In the genomic region with DNA sequence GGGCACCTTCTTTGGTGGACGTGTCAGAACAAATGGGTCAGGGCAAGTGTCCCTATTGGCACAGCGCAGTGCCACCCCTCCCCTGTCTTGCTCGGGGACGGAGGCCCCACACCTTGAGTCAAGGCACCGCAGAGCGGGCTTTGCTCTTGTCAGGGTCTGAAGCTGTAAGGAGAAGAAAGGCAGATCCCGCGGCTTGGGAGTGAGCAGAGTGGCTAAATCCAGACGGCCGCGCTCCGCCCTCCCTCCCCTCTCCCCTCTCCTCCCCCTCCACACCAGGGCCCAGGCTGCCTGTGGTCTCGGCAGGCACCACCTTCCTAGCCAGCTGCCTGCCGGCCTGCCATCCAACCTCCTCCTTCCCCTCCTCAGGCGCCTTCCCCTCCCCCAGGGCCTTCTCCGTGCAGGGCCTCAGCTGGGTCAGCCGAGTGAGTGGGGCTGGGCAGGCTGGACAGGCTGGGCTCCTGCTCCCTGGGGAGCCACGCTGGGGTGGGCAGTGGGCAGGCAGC, we compare ENCODE assay signal across 10 cellular contexts. TPM values are rescaled to one million over a fixed set of nuclear protein-coding genes. Genes with fewer than 3 reads are reported as not detected.
DNase-seq lines count a peak whose midpoint lies in the region; ATAC-seq and TF ChIP-seq lines count a peak whose summit lies in the region.
"Had no signal": no experiment of that assay in that cellular context is flagged by ENCODE, and none has a peak within 500 bp of the region (broad histone marks: within the 10 kb centered on the region; RNA-seq: fewer than 3 reads in every experiment).

No MANE protein-coding gene starts in this region.

- H3K4me1 Mint-ChIP-seq in progenitor cell of endocrine pancreas (ENCODE audit: low read depth), result peaks cover 4% of the 10 kb centered on the region
- H3K4me1 Mint-ChIP-seq in T-helper 17 cell, result peaks cover 8% of the 10 kb centered on the region

- H3K36me3 Mint-ChIP-seq in progenitor cell of endocrine pancreas (ENCODE audit: insufficient read depth) (no peaks in the 10 kb centered on the region), T-helper 17 cell (ENCODE audit: low read depth) (no peaks in the 10 kb centered on the region)

- ATAC-seq in SK-N-SH treated with all-trans-retinoic acid at 6 μM for 48 hours (peak; percentile 85), left cardiac atrium (peak; percentile 84 to 86), T-helper 17 cell (no peak), GM21576 (IDR thresholded peaks at IDR 0.05; ENCODE audit: unreplicated experiment) (no peak)

- TF ChIP-seq POLR2A in erythroblast (IDR thresholded peaks at IDR 0.05; ENCODE audit: low read length), result no peak

- DNase-seq in Daoy (ENCODE audit: low read depth) (peak; percentile 42), left cardiac atrium (peak; percentile 77), progenitor cell of endocrine pancreas (ENCODE audit: low spot score, unreplicated experiment) (no peak), erythroblast (lab: John Stamatoyannopoulos, UW) (no peak), T-helper 17 cell (no peak), NCI-H2107 (lab: John Stamatoyannopoulos, UW) (no peak)
- DNase-seq: GF-D8, OCI-M1 had no signal

- TF ChIP-seq CTCF in progenitor cell of endocrine pancreas (IDR thresholded peaks at IDR 0.05; ENCODE audit: unreplicated experiment), result peak; percentile 7

- intact Hi-C loops in left cardiac atrium (cut with DNase I), result no loop called here

- no peaks in the 10 kb centered on the region for H3K9me3 Mint-ChIP-seq in progenitor cell of endocrine pancreas (ENCODE audit: low read depth)

- no peak overlapping the region for H3K4me3 Mint-ChIP-seq in progenitor cell of endocrine pancreas (ENCODE audit: low read depth)
- H3K4me3 Mint-ChIP-seq in T-helper 17 cell, result no peak overlapping the region

- H3K9me3 ChIP-seq in T-helper 17 cell (ENCODE audit: control insufficient read depth, low read length, poor library complexity, severe bottlenecking), result no peaks in the 10 kb centered on the region

- H3K27me3 Mint-ChIP-seq in progenitor cell of endocrine pancreas, result peaks cover 10% of the 10 kb centered on the region
- H3K27me3 Mint-ChIP-seq in T-helper 17 cell, result peaks cover 4% of the 10 kb centered on the region

- no peak overlapping the region for H3K27ac Mint-ChIP-seq in progenitor cell of endocrine pancreas
- H3K27ac Mint-ChIP-seq in T-helper 17 cell, result no peak overlapping the region

TF ChIP-seq in SK-N-SH treated with all-trans-retinoic acid at 6 μM for 48 hours, 23 proteins besides CTCF, POLR2A, EP300 and RAD21:
- TF ChIP-seq ZFP3 (CRISPR knock-in tag; IDR thresholded peaks at IDR 0.05), result no peak
- TF ChIP-seq ZC3H10 (CRISPR knock-in tag; IDR thresholded peaks at IDR 0.05), result no peak
- TF ChIP-seq ESRRG (CRISPR knock-in tag; IDR thresholded peaks at IDR 0.05), result no peak
- 0 out of 2 replicates have a peak, but pooled peaks have one; percentile 16 for TF ChIP-seq TCF4 (CRISPR knock-in tag; IDR thresholded peaks at IDR 0.05; ENCODE audit: borderline replicate concordance)

RNA-seq across cellular contexts. Expression of a gene that starts 25.8 kb away (rescaled TPM):
- 4.9 and 18.4 TPM in 2 replicates for total RNA-seq in Daoy (2014; rRNA removed; shearing (Covaris generic))
- total RNA-seq in left cardiac atrium, result 10 to 100 TPM; 94.6 to 94.9 TPM
- total RNA-seq in progenitor cell of endocrine pancreas, result 15.1 and 15.5 TPM in 2 replicates
- total RNA-seq in T-helper 17 cell, result 1 to 10 TPM; 7.3 to 8.4 TPM

RNA-seq across cellular contexts. Expression of a gene that starts 38.2 kb away (rescaled TPM):
- 30.0 and 47.6 TPM in 2 replicates for total RNA-seq in Daoy (2014; rRNA removed; shearing (Covaris generic))
- total RNA-seq in left cardiac atrium (10 to 100 TPM; 29.0 to 30.0 TPM), progenitor cell of endocrine pancreas (35.8 and 37.4 TPM in 2 replicates), T-helper 17 cell (10 to 100 TPM; 25.1 to 27.2 TPM)

RNA-seq across cellular contexts. Expression of a gene that starts 42.3 kb away (rescaled TPM):
- 0.17 and 0.77 TPM in 2 replicates for total RNA-seq in Daoy (2014; rRNA removed; shearing (Covaris generic))
- total RNA-seq in left cardiac atrium (1,000 to 10,000 TPM; 5,895 to 7,519 TPM), progenitor cell of endocrine pancreas (not detected in 2 replicates), T-helper 17 cell (not detected)

RNA-seq across cellular contexts. Expression of a gene that starts 53.8 kb away (rescaled TPM):
- total RNA-seq in Daoy (2014; rRNA removed; shearing (Covaris generic)), result 0.42 TPM in 1 of 2 replicates, not detected in the other
- total RNA-seq in left cardiac atrium (under 1 TPM in 1 of 2 donors, not detected in 1; 0.32 TPM), progenitor cell of endocrine pancreas (3.4 and 5.1 TPM in 2 replicates), T-helper 17 cell (under 1 TPM in 1 of 2 donors, not detected in 1; 0.13 TPM)

Comparison
In these comparisons a context has a peak if more than half of its experiments do, and no peak if none do; other contexts are left out.
1. DNase-seq: peak in Daoy (single experiment) and left cardiac atrium (single experiment); none in progenitor cell of endocrine pancreas (single experiment), erythroblast (0 of 2), T-helper 17 cell (0 of 3) and NCI-H2107 (single experiment).
2. ATAC-seq: peak in SK-N-SH treated with all-trans-retinoic acid at 6 μM for 48 hours (single experiment) and left cardiac atrium (2 of 2); none in T-helper 17 cell (single experiment) and GM21576 (single experiment).
3. RNA of a gene that starts 42.3 kb away (total RNA-seq): 5,895 to 7,519 TPM in left cardiac atrium; not detected in progenitor cell of endocrine pancreas, 0.17 to 0.77 TPM in Daoy and not detected in T-helper 17 cell; every median in the first group is over 1,000 times any median in the second.